19 cellular contexts compared by ENCODE assay signal in genomic region chr4:181219783-181220416, GRCh38.
"Had no signal": no experiment of that assay in that cellular context is flagged by ENCODE, and none has a peak within 500 bp of the region (broad histone marks: within the 10 kb centered on the region; RNA-seq: fewer than 3 reads in every experiment).

No MANE protein-coding gene starts in this region.

- H3K9me3 ChIP-seq: left lung, prostate gland, testis, uterus had no signal

- H3K9me3 Mint-ChIP-seq: activated CD4-positive, alpha-beta memory T cell treated with anti-CD3 and anti-CD28 coated beads, Interleukin-2, amount 10 ng/mL, durations not matched to agents 7 days and 5 days; activated T-helper 1 cell treated with anti-CD3 and anti-CD28 coated beads, Interleukin-12 subunit alpha, Interleukin-12 subunit beta, Interleukin-2, Interleukin-4 antibody, amounts not matched to agents 30 ng/mL and 10 ng/mL and 1 ng/mL, durations not matched to agents 14 hours and 24 hours and 36 hours; mesothelial cell of epicardium; stimulated activated naive B cell treated with anti-CD40 and anti-IgM and Interleukin-4, amounts not matched to agents 10 μg/mL and 1 μg/mL and 100 μg/mL, for 72 hours had no signal

- H3K27ac Mint-ChIP-seq: activated CD4-positive, alpha-beta memory T cell treated with anti-CD3 and anti-CD28 coated beads, Interleukin-2, amount 10 ng/mL, durations not matched to agents 7 days and 5 days; activated naive CD8-positive, alpha-beta T cell treated with anti-CD3 and anti-CD28 coated beads, Interleukin-2, amount 50 U/mL, for 24 hours; activated T-helper 1 cell treated with anti-CD3 and anti-CD28 coated beads, Interleukin-12 subunit alpha, Interleukin-12 subunit beta, Interleukin-2, Interleukin-4 antibody, amounts not matched to agents 30 ng/mL and 10 ng/mL and 1 ng/mL, durations not matched to agents 14 hours and 24 hours and 36 hours; mesothelial cell of epicardium; stimulated activated naive B cell treated with anti-CD40 and anti-IgM and Interleukin-4, amounts not matched to agents 10 μg/mL and 1 μg/mL and 100 μg/mL, for 72 hours had no signal

- DNase-seq: activated CD4-positive, alpha-beta memory T cell treated with anti-CD3 and anti-CD28 coated beads, Interleukin-2, amount 10 ng/mL, durations not matched to agents 7 days and 5 days; activated CD4-positive, alpha-beta T cell treated with anti-CD3 and anti-CD28 coated beads for 48 hours; activated CD4-positive, CD25-positive, alpha-beta regulatory T cell; activated gamma-delta T cell; activated naive CD4-positive, alpha-beta T cell treated with anti-CD3 and anti-CD28 coated beads, Interleukin-2, amount 50 U/mL, for 16 hours; activated naive CD8-positive, alpha-beta T cell treated with anti-CD3 and anti-CD28 coated beads, Interleukin-2, amount 50 U/mL, for 24 hours; left lung; naive thymus-derived CD8-positive, alpha-beta T cell; stimulated activated CD4-positive, alpha-beta T cell treated with anti-CD3 and anti-CD28 coated beads, Interleukin-2, amount 100 ng/mL, for 48 hours; stimulated activated CD8-positive, alpha-beta memory T cell treated with anti-CD3 and anti-CD28 coated beads, Interleukin-4, amount 100 ng/mL, for 48 hours; stimulated activated naive B cell treated with anti-CD40 and anti-IgM and Interleukin-4, amounts not matched to agents 10 μg/mL and 1 μg/mL and 100 μg/mL, for 72 hours; testis; trophoblast cell; uterus had no signal

- H3K4me3 ChIP-seq: left lung, lung, prostate gland, testis, uterus had no signal

- H3K27me3 Mint-ChIP-seq: activated CD4-positive, alpha-beta memory T cell treated with anti-CD3 and anti-CD28 coated beads, Interleukin-2, amount 10 ng/mL, durations not matched to agents 7 days and 5 days; activated naive CD8-positive, alpha-beta T cell treated with anti-CD3 and anti-CD28 coated beads, Interleukin-2, amount 50 U/mL, for 24 hours; naive thymus-derived CD8-positive, alpha-beta T cell; stimulated activated naive B cell treated with anti-CD40 and anti-IgM and Interleukin-4, amounts not matched to agents 10 μg/mL and 1 μg/mL and 100 μg/mL, for 72 hours had no signal

- H3K27ac ChIP-seq: foreskin keratinocyte, left lung, prostate gland, testis, uterus had no signal

- H3K4me3 Mint-ChIP-seq: activated CD4-positive, alpha-beta memory T cell treated with anti-CD3 and anti-CD28 coated beads, Interleukin-2, amount 10 ng/mL, durations not matched to agents 7 days and 5 days; activated naive CD8-positive, alpha-beta T cell treated with anti-CD3 and anti-CD28 coated beads, Interleukin-2, amount 50 U/mL, for 24 hours; activated T-helper 1 cell treated with anti-CD3 and anti-CD28 coated beads, Interleukin-12 subunit alpha, Interleukin-12 subunit beta, Interleukin-2, Interleukin-4 antibody, amounts not matched to agents 30 ng/mL and 10 ng/mL and 1 ng/mL, durations not matched to agents 14 hours and 24 hours and 36 hours; mesothelial cell of epicardium; naive thymus-derived CD8-positive, alpha-beta T cell; stimulated activated naive B cell treated with anti-CD40 and anti-IgM and Interleukin-4, amounts not matched to agents 10 μg/mL and 1 μg/mL and 100 μg/mL, for 72 hours had no signal

- H3K4me1 ChIP-seq: foreskin keratinocyte, left lung, prostate gland, testis, uterus had no signal

- H3K36me3 Mint-ChIP-seq: mesothelial cell of epicardium; naive thymus-derived CD8-positive, alpha-beta T cell; stimulated activated naive B cell treated with anti-CD40 and anti-IgM and Interleukin-4, amounts not matched to agents 10 μg/mL and 1 μg/mL and 100 μg/mL, for 72 hours had no signal

- H3K27me3 ChIP-seq: foreskin keratinocyte, left lung, testis, uterus had no signal

- H3K36me3 ChIP-seq: left lung, prostate gland, uterus had no signal

- ATAC-seq: activated naive CD8-positive, alpha-beta T cell treated with anti-CD3 and anti-CD28 coated beads, Interleukin-2, amount 50 U/mL, for 24 hours; foreskin keratinocyte; left lung; naive thymus-derived CD8-positive, alpha-beta T cell; stimulated activated naive B cell treated with anti-CD40 and anti-IgM and Interleukin-4, amounts not matched to agents 10 μg/mL and 1 μg/mL and 100 μg/mL, for 72 hours had no signal

- H3K4me1 Mint-ChIP-seq: activated CD4-positive, alpha-beta memory T cell treated with anti-CD3 and anti-CD28 coated beads, Interleukin-2, amount 10 ng/mL, durations not matched to agents 7 days and 5 days; activated naive CD8-positive, alpha-beta T cell treated with anti-CD3 and anti-CD28 coated beads, Interleukin-2, amount 50 U/mL, for 24 hours; naive thymus-derived CD8-positive, alpha-beta T cell; stimulated activated naive B cell treated with anti-CD40 and anti-IgM and Interleukin-4, amounts not matched to agents 10 μg/mL and 1 μg/mL and 100 μg/mL, for 72 hours had no signal
